Comparison of ENCODE assay signal across 1 cellular context in the genomic region with DNA sequence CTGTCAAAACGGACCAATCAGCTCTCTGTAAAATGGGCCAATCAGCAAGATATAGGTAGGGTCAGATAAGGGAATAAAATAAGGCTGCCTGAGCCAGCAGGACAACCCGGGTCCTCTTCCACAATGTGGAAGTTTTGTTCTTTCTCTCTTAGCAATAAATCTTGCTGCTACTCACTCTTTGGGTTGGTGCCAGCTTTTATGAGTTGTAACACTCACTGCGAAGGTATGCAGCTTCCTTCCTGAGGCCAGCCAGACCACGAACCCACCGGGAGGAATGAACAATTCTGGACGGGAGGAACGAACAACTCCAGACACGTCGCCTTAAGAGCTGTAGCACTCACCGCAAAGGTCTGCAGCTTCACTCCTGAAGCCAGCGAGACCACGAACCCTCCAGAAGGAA.
TF ChIP-seq lines count a peak whose summit lies in the region.

No MANE protein-coding gene starts in this region.

TF ChIP-seq in HCT116, 20 proteins besides CTCF, POLR2A, EP300 and RAD21 (continued from another document):
- no peak for TF ChIP-seq EZH2phosphoT487 (IDR thresholded peaks at IDR 0.05; ENCODE audit: borderline replicate concordance)
- no peak for TF ChIP-seq POLR2AphosphoS5 (IDR thresholded peaks at IDR 0.05; ENCODE audit: low read depth, low read length)
- TF ChIP-seq FOSL1 (IDR thresholded peaks at IDR 0.05; ENCODE audit: low read depth) = peak; percentile 65; the same call in 1 of the 2 replicates
- TF ChIP-seq SRF (IDR thresholded peaks at IDR 0.05; ENCODE audit: low read depth) = no peak
- TF ChIP-seq, protein P1, sequence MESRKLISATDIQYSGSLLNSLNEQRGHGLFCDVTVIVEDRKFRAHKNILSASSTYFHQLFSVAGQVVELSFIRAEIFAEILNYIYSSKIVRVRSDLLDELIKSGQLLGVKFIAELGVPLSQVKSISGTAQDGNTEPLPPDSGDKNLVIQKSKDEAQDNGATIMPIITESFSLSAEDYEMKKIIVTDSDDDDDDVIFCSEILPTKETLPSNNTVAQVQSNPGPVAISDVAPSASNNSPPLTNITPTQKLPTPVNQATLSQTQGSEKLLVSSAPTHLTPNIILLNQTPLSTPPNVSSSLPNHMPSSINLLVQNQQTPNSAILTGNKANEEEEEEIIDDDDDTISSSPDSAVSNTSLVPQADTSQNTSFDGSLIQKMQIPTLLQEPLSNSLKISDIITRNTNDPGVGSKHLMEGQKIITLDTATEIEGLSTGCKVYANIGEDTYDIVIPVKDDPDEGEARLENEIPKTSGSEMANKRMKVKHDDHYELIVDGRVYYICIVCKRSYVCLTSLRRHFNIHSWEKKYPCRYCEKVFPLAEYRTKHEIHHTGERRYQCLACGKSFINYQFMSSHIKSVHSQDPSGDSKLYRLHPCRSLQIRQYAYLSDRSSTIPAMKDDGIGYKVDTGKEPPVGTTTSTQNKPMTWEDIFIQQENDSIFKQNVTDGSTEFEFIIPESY (IDR thresholded peaks at IDR 0.05; ENCODE audit: extremely low read depth, insufficient replicate concordance, low read length) = no peak
- TF ChIP-seq CEBPB (IDR thresholded peaks at IDR 0.05; ENCODE audit: low read depth) = no peak
- TF ChIP-seq JUND (IDR thresholded peaks at IDR 0.05) = peak; percentile 50; the same call in 1 of the 2 replicates
TF ChIP-seq in HCT116: peak in this region for 4.
